In genomic region chr5:132416306-132417009, GRCh38 we compare ENCODE assay signal across 15 cellular contexts. TPM values are rescaled to one million over a fixed set of nuclear protein-coding genes. Genes with fewer than 3 reads are reported as not detected.
A peak's percentile ranks its signal among the peaks of the same experiment; 100 is the strongest.
DNase-seq lines count a peak whose midpoint lies in the region; ATAC-seq, FAIRE-seq and TF ChIP-seq lines count a peak whose summit lies in the region.
"Had no signal": no experiment of that assay in that cellular context is flagged by ENCODE, and none has a peak within 500 bp of the region (broad histone marks: within the 10 kb centered on the region; RNA-seq: fewer than 3 reads in every experiment).

No MANE protein-coding gene starts in this region.

- H3K9me3 Mint-ChIP-seq in CD4-positive, alpha-beta memory T cell, result peaks cover 0 to 4% (median 0%) of the 10 kb centered on the region in 8 donors

- H3K4me2 ChIP-seq in SK-N-SH, result no peak overlapping the region

- H3K4me3 ChIP-seq in CD4-positive, alpha-beta memory T cell (ENCODE audit: low read length in 2 of 2), result no peak overlapping the region
- H3K4me3 ChIP-seq in Panc1 (ENCODE audit: low read depth in 2 of 2, low read length in 2 of 2) (no peak overlapping the region), gastroesophageal sphincter (no peak overlapping the region), gastrocnemius medialis (no peak overlapping the region), SK-N-SH (ENCODE audit: low read depth in 2 of 2, low read length in 1 of 2) (no peak overlapping the region)

- FAIRE-seq in H54 (lab: Jason Lieb, UNC), result no peak
- FAIRE-seq: colon, H1, TTC549 had no signal

- no peak for TF ChIP-seq POLR2A in gastroesophageal sphincter (IDR thresholded peaks at IDR 0.05)
- no peak for TF ChIP-seq POLR2A in gastrocnemius medialis (IDR thresholded peaks at IDR 0.05)
- no peak for TF ChIP-seq POLR2A in H54 (IDR thresholded peaks at IDR 0.05; ENCODE audit: low read depth, low read length)

- no peaks in the 10 kb centered on the region for H4K20me1 ChIP-seq in SK-N-SH (ENCODE audit: insufficient read depth)

- H3K9ac ChIP-seq in SK-N-SH, result no peak overlapping the region

- peaks cover 91% of the 10 kb centered on the region for H3K4me1 ChIP-seq in CD4-positive, alpha-beta memory T cell (ENCODE audit: insufficient read depth, low read length)
- H3K4me1 ChIP-seq in Panc1 (ENCODE audit: control insufficient read depth, insufficient read depth, low read length), result peaks cover 61% of the 10 kb centered on the region
- peaks cover 17 to 100% (median 60%) of the 10 kb centered on the region in 3 donors for H3K4me1 ChIP-seq in gastroesophageal sphincter
- H3K4me1 ChIP-seq in gastrocnemius medialis, result peaks cover 88 to 93% of the 10 kb centered on the region in 2 donors
- peaks cover 14 to 16% of the 10 kb centered on the region in 2 experiments for H3K4me1 ChIP-seq in SK-N-SH (ENCODE audit: control insufficient read depth in 1 of 2, insufficient read depth in 2 of 2, low read depth in 1 of 2, low read length in 1 of 2)

- POLR2A ChIA-PET in CD4-positive, alpha-beta memory T cell (lab: Charles Lee; ENCODE audit: partially characterized antibody), result interaction anchor here (1.2 to 6.3 kb wide), 11 partner anchors 12 to 331 kb away, joined by 4 to 177 read pairs (median 36); partner anchors contain the start of genes CCNI2 and IRF1
- POLR2A ChIA-PET in Panc1 (lab: Charles Lee), result interaction anchor here (0.8 kb wide), 1 partner anchor 214 kb away, joined by 4 read pairs; no protein-coding TSS in a partner anchor
- POLR2A ChIA-PET in SK-N-SH (lab: Yijun Ruan, JAX), result interaction anchor here (1.5 kb wide), 1 partner anchor 74 kb away, joined by 3 read pairs; no protein-coding TSS in a partner anchor

- no peak for TF ChIP-seq RAD21 in SK-N-SH (IDR thresholded peaks at IDR 0.05; ENCODE audit: low read length)

- H3K79me2 ChIP-seq in SK-N-SH (ENCODE audit: insufficient read depth), result no peaks in the 10 kb centered on the region; the same call in 1 of the 2 replicates

- no TSS peak for BruUV-seq in Panc1 (replicated peaks; lab: Mats Ljungman, UMichigan)

- TF ChIP-seq CTCF in Panc1 (IDR thresholded peaks at IDR 0.05) (no peak), gastroesophageal sphincter (IDR thresholded peaks at IDR 0.05) (no peak), gastrocnemius medialis (IDR thresholded peaks at IDR 0.05 in 4 of 5, conservative IDR thresholded peaks at IDR 0.05 in 1 of 5) (no peak), SK-N-SH (IDR thresholded peaks at IDR 0.05) (no peak)

- ATAC-seq in Panc1 (no peak), gastroesophageal sphincter (no peak), gastrocnemius medialis (no peak), HG02970 (IDR thresholded peaks at IDR 0.05; ENCODE audit: low FRiP score, unreplicated experiment) (no peak)

- H3K9me2 ChIP-seq in SK-N-SH, result no peaks in the 10 kb centered on the region

- intact Hi-C loops in CD4-positive, alpha-beta memory T cell (cut with micrococcal nuclease), result loop anchor here (5.0 kb wide), 1 partner anchor 41 kb away; no protein-coding TSS in a partner anchor
- intact Hi-C loops in Panc1 (cut with micrococcal nuclease; ENCODE audit: unreplicated experiment) (no loop called here), gastrocnemius medialis (cut with DNase I; ENCODE audit: low total_unique reads) (no loop called here)

- in situ Hi-C loops in Panc1 (cut with HindIII; ENCODE audit: low pct_unique_long_range_greater_than_20kb, low sequenced_read_pairs) (no loop called here), gastrocnemius medialis (cut with MboI; ENCODE audit: low sequenced_read_pairs in 4 of 4) (no loop called here)

- H3F3A ChIP-seq in SK-N-SH (replicated peaks; ENCODE audit: insufficient read depth), result peaks cover 16% of the 10 kb centered on the region

- H3K9me3 ChIP-seq in CD4-positive, alpha-beta memory T cell (ENCODE audit: control insufficient read depth in 1 of 2, low read length in 2 of 2), result no peaks in the 10 kb centered on the region
- H3K9me3 ChIP-seq in Panc1 (ENCODE audit: control insufficient read depth, insufficient read depth, low read depth, low read length), result peaks cover 5% of the 10 kb centered on the region; the same call in 1 of the 2 replicates
- H3K9me3 ChIP-seq in gastroesophageal sphincter, result no peaks in the 10 kb centered on the region
- H3K9me3 ChIP-seq in gastrocnemius medialis, result no peaks in the 10 kb centered on the region
- H3K9me3 ChIP-seq in SK-N-SH, result no peaks in the 10 kb centered on the region

- CTCF ChIA-PET in CD4-positive, alpha-beta memory T cell (lab: Charles Lee; ENCODE audit: partially characterized antibody), result interaction anchor here (1.6 to 6.2 kb wide), 11 partner anchors 9 to 85 kb away, joined by 8 to 70 read pairs (median 13); partner anchors contain the start of gene IRF1
- CTCF ChIA-PET in Panc1 (lab: Charles Lee) (interaction anchor here (0.7 kb wide), 1 partner anchor 110 kb away, joined by 4 read pairs; no protein-coding TSS in a partner anchor), SK-N-SH (lab: Yijun Ruan, JAX) (interaction anchor here (3.2 to 7.9 kb wide), 2 partner anchors 74 to 83 kb away, joined by 13 to 95 read pairs; partner anchors contain the start of gene IRF1)

- H3K4me3 Mint-ChIP-seq in CD4-positive, alpha-beta memory T cell, result peak overlapping the region in 7 of 8 donors; percentile 7 to 63 (median 27)

- H3K36me3 Mint-ChIP-seq in CD4-positive, alpha-beta memory T cell, result peaks cover 35 to 69% of the 10 kb centered on the region in 2 donors

- H2AFZ ChIP-seq in SK-N-SH (ENCODE audit: low read depth), result no peak overlapping the region

- no peaks in the 10 kb centered on the region for H3K27me3 ChIP-seq in CD4-positive, alpha-beta memory T cell (ENCODE audit: insufficient read depth, low read length)
- H3K27me3 ChIP-seq in Panc1 (ENCODE audit: control insufficient read depth, insufficient read depth, low read length) (no peaks in the 10 kb centered on the region), gastroesophageal sphincter (no peaks in the 10 kb centered on the region), gastrocnemius medialis (no peaks in the 10 kb centered on the region), SK-N-SH (ENCODE audit: insufficient read depth) (no peaks in the 10 kb centered on the region)

- DNase-seq in CD4-positive, alpha-beta memory T cell, result no peak
- DNase-seq in Panc1 (ENCODE audit: low read depth, low spot score) (no peak), gastrocnemius medialis (no peak), OCI-M2 (lab: John Stamatoyannopoulos, UW; ENCODE audit: unreplicated experiment) (no peak), SK-N-SH (no peak), H54 (ENCODE audit: insufficient read length, low spot score) (no peak)
- DNase-seq: SIG-M5; stimulated activated CD4-positive, alpha-beta T cell treated with anti-CD3 and anti-CD28 coated beads, Interleukin-2, amount 100 ng/mL, for 24 hours had no signal

- TF ChIP-seq EP300 in gastroesophageal sphincter (IDR thresholded peaks at IDR 0.05), result no peak
- no peak for TF ChIP-seq EP300 in SK-N-SH (IDR thresholded peaks at IDR 0.05; ENCODE audit: borderline replicate concordance in 1 of 2, low read depth in 1 of 2, low read length in 1 of 2)

- H3K36me3 ChIP-seq in CD4-positive, alpha-beta memory T cell (ENCODE audit: insufficient read depth, low read length), result peaks cover 5% of the 10 kb centered on the region
- H3K36me3 ChIP-seq in Panc1 (ENCODE audit: control insufficient read depth, insufficient read depth, low read length) (no peaks in the 10 kb centered on the region), gastroesophageal sphincter (peaks cover 0 to 9% of the 10 kb centered on the region in 2 donors), gastrocnemius medialis (no peaks in the 10 kb centered on the region), SK-N-SH (replicated peaks in 1 of 2; ENCODE audit: control insufficient read depth in 1 of 2, insufficient read depth in 2 of 2, low read length in 1 of 2) (peaks cover 0 to 8% of the 10 kb centered on the region in 2 experiments)

- WGBS in gastroesophageal sphincter (ENCODE audit: low coverage in 1 of 2), 2 donors, result 37 to 42% methylated on average over 6 of the region's 6 CpGs
- WGBS in SK-N-SH (ENCODE audit: low lambda C conversion rate), result 90% methylated on average over 6 of the region's 6 CpGs

- H3K27me3 Mint-ChIP-seq in CD4-positive, alpha-beta memory T cell, result no peaks in the 10 kb centered on the region
- H3K27me3 Mint-ChIP-seq: memory B cell had no signal

- peaks cover 73 to 100% (median 87%) of the 10 kb centered on the region in 4 donors for H3K4me1 Mint-ChIP-seq in CD4-positive, alpha-beta memory T cell

- H3K27ac Mint-ChIP-seq in CD4-positive, alpha-beta memory T cell, result peak overlapping the region; percentile 55 to 100 (median 89)

- peak overlapping the region; percentile 14 for H3K27ac ChIP-seq in CD4-positive, alpha-beta memory T cell (ENCODE audit: low read depth, low read length)
- H3K27ac ChIP-seq in Panc1 (ENCODE audit: low read length), result peak overlapping the region; percentile 96
- peak overlapping the region; percentile 40 to 99 (median 84) for H3K27ac ChIP-seq in gastroesophageal sphincter
- peak overlapping the region; percentile 87 to 99 (median 94) for H3K27ac ChIP-seq in gastrocnemius medialis
- no peak overlapping the region for H3K27ac ChIP-seq in SK-N-SH (ENCODE audit: low read depth in 2 of 2, low read length in 1 of 2)
- H3K27ac ChIP-seq: C4-2B had no signal

TF ChIP-seq in SK-N-SH, 30 proteins besides CTCF, POLR2A, EP300 and RAD21 (continues in another document):
- TF ChIP-seq USF2 (IDR thresholded peaks at IDR 0.05; ENCODE audit: borderline replicate concordance, low read depth, low read length) (no peak), EZH2phosphoT487 (IDR thresholded peaks at IDR 0.05; ENCODE audit: borderline replicate concordance, low read depth) (no peak), TAF1 (IDR thresholded peaks at IDR 0.05; ENCODE audit: borderline replicate concordance, low read depth, low read length) (no peak)

RNA-seq across cellular contexts. Expression of gene SLC22A5, which starts 46.9 kb away (rescaled TPM):
- total RNA-seq in CD4-positive, alpha-beta memory T cell, result 1 to 10 TPM; 8.9 to 10.0 TPM
- polyA plus RNA-seq in CD4-positive, alpha-beta memory T cell, result 1 to 10 TPM; 1.9 to 2.9 TPM
- total RNA-seq in Panc1 (2021; ENCODE audit: unreplicated experiment), result 9.5 TPM
- 7.2 TPM for polyA plus RNA-seq in Panc1 (2012; ENCODE audit: insufficient read length)
- total RNA-seq in gastroesophageal sphincter, result 1 to 10 TPM; 6.5 to 9.6 (median 7.5) TPM
- 100 to 1,000 TPM in 1 of 4 donors, 10 to 100 TPM in 3; 56.2 to 116 (median 79.2) TPM for total RNA-seq in gastrocnemius medialis
- 8.3 and 12.3 TPM in 2 replicates for polyA plus RNA-seq in SK-N-SH (2012; rRNA removed)
- 4.2 and 6.6 TPM in 2 replicates for polyA plus RNA-seq in SK-N-SH (2012; cell fraction: cytosol; rRNA removed)
- 25.1 and 38.8 TPM in 2 replicates for polyA plus RNA-seq in SK-N-SH (2012; cell fraction: nucleus; rRNA removed)

Comparison
In these comparisons a context has a peak if more than half of its experiments do, and no peak if none do; other contexts are left out.
1. H3K27ac ChIP-seq: peak in CD4-positive, alpha-beta memory T cell (single experiment), Panc1 (single experiment), gastroesophageal sphincter (4 of 4) and gastrocnemius medialis (4 of 4); none in SK-N-SH (0 of 2).